ENCODE assay signal across 18 cellular contexts in genomic region chr9:27118916-27119315, GRCh38. TPM values are rescaled to one million over a fixed set of nuclear protein-coding genes. Genes with fewer than 3 reads are reported as not detected.
A peak's percentile ranks its signal among the peaks of the same experiment; 100 is the strongest.
DNase-seq lines count a peak whose midpoint lies in the region; ATAC-seq, FAIRE-seq and TF ChIP-seq lines count a peak whose summit lies in the region.
"Had no signal": no experiment of that assay in that cellular context is flagged by ENCODE, and none has a peak within 500 bp of the region (broad histone marks: within the 10 kb centered on the region; RNA-seq: fewer than 3 reads in every experiment).

No MANE protein-coding gene starts in this region.

- in situ Hi-C loops in G401 (cut with HindIII; ENCODE audit: low sequenced_read_pairs), result no loop called here

- H3K27me3 ChIP-seq in RWPE2 (ENCODE audit: insufficient read depth, poor library complexity, severe bottlenecking) (no peaks in the 10 kb centered on the region), psoas muscle (ENCODE audit: insufficient read depth in 3 of 3, low read length in 2 of 3) (no peaks in the 10 kb centered on the region)
- H3K27me3 ChIP-seq: gastroesophageal sphincter, suprapubic skin had no signal

- ATAC-seq in RWPE2 (ENCODE audit: low read depth) (peak; percentile 17; the same call in 1 of the 3 replicates), psoas muscle (no peak), GM18520 (IDR thresholded peaks at IDR 0.05; ENCODE audit: unreplicated experiment) (no peak), HG03354 (IDR thresholded peaks at IDR 0.05; ENCODE audit: poor library complexity, severe bottlenecking, unreplicated experiment) (no peak)
- ATAC-seq: gastroesophageal sphincter had no signal

- DNase-seq in EL (peak; percentile 49), RWPE2 (ENCODE audit: low spot score) (no peak), epithelial cell of esophagus (ENCODE audit: low read depth) (peak; percentile 30), psoas muscle (no peak), D721Med (ENCODE audit: insufficient read length, low spot score) (no peak), G401 (ENCODE audit: low spot score) (no peak)
- DNase-seq: activated CD4-positive, alpha-beta memory T cell treated with anti-CD3 and anti-CD28 coated beads for 36 hours; anterior cingulate cortex; DMS79; NCI-H1694; stimulated activated CD4-positive, alpha-beta T cell treated with anti-CD3 and anti-CD28 coated beads, Interleukin-15, amount 100 ng/mL, for 24 hours had no signal

- H3K27ac ChIP-seq in RWPE2 (ENCODE audit: poor library complexity, severe bottlenecking) (peak overlapping the region; percentile 74), psoas muscle (peak overlapping the region; percentile 0)
- H3K27ac ChIP-seq: C4-2B, suprapubic skin had no signal

- intact Hi-C loops in psoas muscle (cut with DNase I), result no loop called here

- peaks cover 20% of the 10 kb centered on the region for H3K4me1 ChIP-seq in RWPE2 (ENCODE audit: insufficient read depth, poor library complexity, severe bottlenecking)
- peaks cover 5% of the 10 kb centered on the region for H3K4me1 ChIP-seq in psoas muscle
- H3K4me1 ChIP-seq: suprapubic skin had no signal

- H3K36me3 ChIP-seq in RWPE2 (ENCODE audit: low read depth) (no peaks in the 10 kb centered on the region), psoas muscle (ENCODE audit: insufficient read depth in 1 of 2, low read depth in 1 of 2) (no peaks in the 10 kb centered on the region)
- H3K36me3 ChIP-seq: gastroesophageal sphincter, suprapubic skin had no signal

- 85 to 92% (median 86%) methylated on average over 6 of the region's 6 CpGs for WGBS in psoas muscle, 3 donors

- H3K9me3 ChIP-seq in RWPE2 (ENCODE audit: severe bottlenecking) (no peaks in the 10 kb centered on the region), psoas muscle (no peaks in the 10 kb centered on the region)
- H3K9me3 ChIP-seq: gastroesophageal sphincter, suprapubic skin had no signal

- TF ChIP-seq CTCF in RWPE2 (IDR thresholded peaks at IDR 0.05; ENCODE audit: poor library complexity, severe bottlenecking) (no peak), epithelial cell of esophagus (IDR thresholded peaks at IDR 0.05; ENCODE audit: insufficient read depth, low read depth, low read length, missing control alignments) (no peak), psoas muscle (IDR thresholded peaks at IDR 0.05) (no peak), D721Med (IDR thresholded peaks at IDR 0.05; ENCODE audit: insufficient read depth, missing control alignments) (no peak)

- H3K4me3 ChIP-seq in RWPE2 (ENCODE audit: severe bottlenecking), result no peak overlapping the region
- H3K4me3 ChIP-seq in epithelial cell of esophagus (ENCODE audit: low read length), result no peak overlapping the region
- no peak overlapping the region for H3K4me3 ChIP-seq in psoas muscle
- H3K4me3 ChIP-seq: gastroesophageal sphincter, suprapubic skin had no signal

- no peak for FAIRE-seq in D721Med (lab: Jason Lieb, UNC)
- FAIRE-seq: islet of Langerhans, TTC549 had no signal

RNA-seq across cellular contexts. Expression of gene TEK, which starts 9.9 kb away (rescaled TPM):
- total RNA-seq in psoas muscle, result 10 to 100 TPM in 2 of 4 donors, 1 to 10 TPM in 2; 5.7 to 14.5 (median 9.1) TPM
- polyA plus RNA-seq in psoas muscle, result 1 to 10 TPM; 4.6 to 7.1 (median 4.9) TPM
- total RNA-seq in G401 (2014; rRNA removed; shearing (Covaris generic)), result not detected in 2 replicates
- total RNA-seq: activated CD4-positive, alpha-beta memory T cell treated with anti-CD3 and anti-CD28 coated beads for 36 hours had no signal

Comparison
In these comparisons a context has a peak if more than half of its experiments do, and no peak if none do; other contexts are left out.
1. DNase-seq: peak in EL (single experiment) and epithelial cell of esophagus (single experiment); none in RWPE2 (single experiment), psoas muscle (0 of 2), D721Med (single experiment) and G401 (single experiment).